In the genomic region with DNA sequence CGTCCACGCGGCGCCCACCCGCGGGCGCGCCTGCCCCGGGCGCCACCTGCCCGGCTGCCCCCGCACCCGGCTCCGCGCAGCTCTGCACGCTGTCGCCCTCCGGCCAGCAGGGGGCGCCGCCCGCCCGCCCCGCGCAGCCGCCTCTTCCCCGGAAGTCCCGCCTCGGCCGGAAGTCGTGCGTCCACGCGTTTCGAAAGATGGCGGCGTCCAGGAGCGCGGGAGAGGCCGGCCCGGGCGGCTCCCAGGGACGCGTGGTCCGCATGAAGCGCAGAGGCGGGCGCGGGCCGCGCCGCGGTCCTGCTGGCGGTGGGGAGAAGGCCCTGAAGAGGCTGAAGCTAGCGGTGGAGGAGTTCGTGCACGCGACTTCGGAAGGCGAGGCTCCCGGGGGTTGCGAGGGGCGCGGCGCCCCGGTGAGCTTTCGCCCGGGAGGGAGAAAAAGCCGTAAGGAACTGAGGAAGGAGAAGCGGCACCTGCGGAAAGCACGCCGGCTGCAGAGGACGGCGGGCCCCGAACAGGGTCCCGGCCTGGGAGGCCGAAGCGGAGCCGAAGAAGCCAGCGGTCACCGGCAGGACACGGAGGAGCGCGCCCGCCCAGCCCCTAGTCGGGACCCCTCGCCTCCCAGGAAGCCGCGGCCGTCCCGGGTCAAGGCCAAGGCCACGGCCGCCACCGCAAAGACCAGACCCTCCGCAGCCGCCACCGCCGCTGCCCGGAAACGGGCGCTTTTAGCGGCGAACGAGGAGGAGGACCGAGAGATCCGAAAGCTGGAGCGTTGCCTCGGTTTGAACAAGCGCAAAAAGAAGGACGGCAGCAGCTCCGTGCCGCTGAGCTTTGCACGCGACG, we compare ENCODE assay signal across 1 cellular context.
A peak's percentile ranks its signal among the peaks of the same experiment; 100 is the strongest.
TF ChIP-seq lines count a peak whose summit lies in the region.

A gene with protein sequence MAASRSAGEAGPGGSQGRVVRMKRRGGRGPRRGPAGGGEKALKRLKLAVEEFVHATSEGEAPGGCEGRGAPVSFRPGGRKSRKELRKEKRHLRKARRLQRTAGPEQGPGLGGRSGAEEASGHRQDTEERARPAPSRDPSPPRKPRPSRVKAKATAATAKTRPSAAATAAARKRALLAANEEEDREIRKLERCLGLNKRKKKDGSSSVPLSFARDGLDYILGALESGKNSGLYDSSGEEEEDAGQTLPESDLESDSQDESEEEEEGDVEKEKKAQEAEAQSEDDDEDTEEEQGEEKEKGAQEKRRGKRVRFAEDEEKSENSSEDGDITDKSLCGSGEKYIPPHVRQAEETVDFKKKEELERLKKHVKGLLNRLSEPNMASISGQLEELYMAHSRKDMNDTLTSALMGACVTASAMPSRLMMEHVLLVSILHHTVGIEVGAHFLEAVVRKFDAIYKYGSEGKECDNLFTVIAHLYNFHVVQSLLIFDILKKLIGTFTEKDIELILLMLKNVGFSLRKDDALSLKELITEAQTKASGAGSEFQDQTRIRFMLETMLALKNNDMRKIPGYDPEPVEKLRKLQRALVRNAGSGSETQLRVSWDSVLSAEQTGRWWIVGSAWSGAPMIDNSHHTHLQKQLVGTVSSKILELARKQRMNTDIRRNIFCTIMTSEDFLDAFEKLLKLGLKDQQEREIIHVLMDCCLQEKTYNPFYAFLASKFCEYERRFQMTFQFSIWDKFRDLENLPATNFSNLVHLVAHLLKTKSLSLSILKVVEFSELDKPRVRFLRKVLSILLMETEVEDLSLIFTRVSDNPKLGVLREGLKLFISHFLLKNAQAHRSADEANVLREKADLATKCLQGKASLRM (plus strand): TSS at position 172 of the 840 bp plus-strand sequence. CDS start 26 bp downstream, at position 198.

TF ChIP-seq in HepG2, 621 proteins besides CTCF, POLR2A, EP300 and RAD21 (continued from another document and continues in another):
- TF ChIP-seq ZBTB3 (CRISPR knock-in tag; IDR thresholded peaks at IDR 0.05; ENCODE audit: borderline replicate concordance, low read depth): peak; percentile 66; the same call in 1 of the 2 replicates
- TF ChIP-seq KDM6A (CRISPR knock-in tag; IDR thresholded peaks at IDR 0.05; ENCODE audit: low read depth): no peak
- no peak for TF ChIP-seq ZNF10 (CRISPR knock-in tag; IDR thresholded peaks at IDR 0.05; ENCODE audit: borderline replicate concordance, low read depth)
- TF ChIP-seq HNRNPH1 (optimal IDR thresholded peaks at IDR 0.05; ENCODE audit: low read depth, low read length): no peak
- no peak for TF ChIP-seq ZNF296 (CRISPR knock-in tag; conservative IDR thresholded peaks at IDR 0.05)
- no peak for TF ChIP-seq FLYWCH1 (CRISPR knock-in tag; IDR thresholded peaks at IDR 0.05)
- no peak for TF ChIP-seq FIP1L1 (IDR thresholded peaks at IDR 0.05; ENCODE audit: borderline replicate concordance, insufficient read depth, low read depth, low read length)
- TF ChIP-seq, protein P1, sequence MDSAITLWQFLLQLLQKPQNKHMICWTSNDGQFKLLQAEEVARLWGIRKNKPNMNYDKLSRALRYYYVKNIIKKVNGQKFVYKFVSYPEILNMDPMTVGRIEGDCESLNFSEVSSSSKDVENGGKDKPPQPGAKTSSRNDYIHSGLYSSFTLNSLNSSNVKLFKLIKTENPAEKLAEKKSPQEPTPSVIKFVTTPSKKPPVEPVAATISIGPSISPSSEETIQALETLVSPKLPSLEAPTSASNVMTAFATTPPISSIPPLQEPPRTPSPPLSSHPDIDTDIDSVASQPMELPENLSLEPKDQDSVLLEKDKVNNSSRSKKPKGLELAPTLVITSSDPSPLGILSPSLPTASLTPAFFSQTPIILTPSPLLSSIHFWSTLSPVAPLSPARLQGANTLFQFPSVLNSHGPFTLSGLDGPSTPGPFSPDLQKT (CRISPR knock-in tag; IDR thresholded peaks at IDR 0.05; ENCODE audit: borderline replicate concordance): no peak
- TF ChIP-seq, protein P2, sequence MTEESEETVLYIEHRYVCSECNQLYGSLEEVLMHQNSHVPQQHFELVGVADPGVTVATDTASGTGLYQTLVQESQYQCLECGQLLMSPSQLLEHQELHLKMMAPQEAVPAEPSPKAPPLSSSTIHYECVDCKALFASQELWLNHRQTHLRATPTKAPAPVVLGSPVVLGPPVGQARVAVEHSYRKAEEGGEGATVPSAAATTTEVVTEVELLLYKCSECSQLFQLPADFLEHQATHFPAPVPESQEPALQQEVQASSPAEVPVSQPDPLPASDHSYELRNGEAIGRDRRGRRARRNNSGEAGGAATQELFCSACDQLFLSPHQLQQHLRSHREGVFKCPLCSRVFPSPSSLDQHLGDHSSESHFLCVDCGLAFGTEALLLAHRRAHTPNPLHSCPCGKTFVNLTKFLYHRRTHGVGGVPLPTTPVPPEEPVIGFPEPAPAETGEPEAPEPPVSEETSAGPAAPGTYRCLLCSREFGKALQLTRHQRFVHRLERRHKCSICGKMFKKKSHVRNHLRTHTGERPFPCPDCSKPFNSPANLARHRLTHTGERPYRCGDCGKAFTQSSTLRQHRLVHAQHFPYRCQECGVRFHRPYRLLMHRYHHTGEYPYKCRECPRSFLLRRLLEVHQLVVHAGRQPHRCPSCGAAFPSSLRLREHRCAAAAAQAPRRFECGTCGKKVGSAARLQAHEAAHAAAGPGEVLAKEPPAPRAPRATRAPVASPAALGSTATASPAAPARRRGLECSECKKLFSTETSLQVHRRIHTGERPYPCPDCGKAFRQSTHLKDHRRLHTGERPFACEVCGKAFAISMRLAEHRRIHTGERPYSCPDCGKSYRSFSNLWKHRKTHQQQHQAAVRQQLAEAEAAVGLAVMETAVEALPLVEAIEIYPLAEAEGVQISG (CRISPR knock-in tag; IDR thresholded peaks at IDR 0.05): peak; percentile 99
- TF ChIP-seq, protein P3, sequence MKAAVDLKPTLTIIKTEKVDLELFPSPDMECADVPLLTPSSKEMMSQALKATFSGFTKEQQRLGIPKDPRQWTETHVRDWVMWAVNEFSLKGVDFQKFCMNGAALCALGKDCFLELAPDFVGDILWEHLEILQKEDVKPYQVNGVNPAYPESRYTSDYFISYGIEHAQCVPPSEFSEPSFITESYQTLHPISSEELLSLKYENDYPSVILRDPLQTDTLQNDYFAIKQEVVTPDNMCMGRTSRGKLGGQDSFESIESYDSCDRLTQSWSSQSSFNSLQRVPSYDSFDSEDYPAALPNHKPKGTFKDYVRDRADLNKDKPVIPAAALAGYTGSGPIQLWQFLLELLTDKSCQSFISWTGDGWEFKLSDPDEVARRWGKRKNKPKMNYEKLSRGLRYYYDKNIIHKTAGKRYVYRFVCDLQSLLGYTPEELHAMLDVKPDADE (CRISPR knock-in tag; IDR thresholded peaks at IDR 0.05): 0 out of 2 replicates have a peak, but pooled peaks have one; percentile 50
- TF ChIP-seq ZBTB38 (CRISPR knock-in tag; IDR thresholded peaks at IDR 0.05): peak; percentile 74; the same call in 1 of the 2 replicates
- TF ChIP-seq, protein P4, sequence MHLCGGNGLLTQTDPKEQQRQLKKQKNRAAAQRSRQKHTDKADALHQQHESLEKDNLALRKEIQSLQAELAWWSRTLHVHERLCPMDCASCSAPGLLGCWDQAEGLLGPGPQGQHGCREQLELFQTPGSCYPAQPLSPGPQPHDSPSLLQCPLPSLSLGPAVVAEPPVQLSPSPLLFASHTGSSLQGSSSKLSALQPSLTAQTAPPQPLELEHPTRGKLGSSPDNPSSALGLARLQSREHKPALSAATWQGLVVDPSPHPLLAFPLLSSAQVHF (CRISPR knock-in tag; IDR thresholded peaks at IDR 0.05): no peak; the same call in 1 of the 2 replicates
- TF ChIP-seq ZNF782 (CRISPR knock-in tag; IDR thresholded peaks at IDR 0.05; ENCODE audit: borderline replicate concordance): no peak
- TF ChIP-seq, protein P5, sequence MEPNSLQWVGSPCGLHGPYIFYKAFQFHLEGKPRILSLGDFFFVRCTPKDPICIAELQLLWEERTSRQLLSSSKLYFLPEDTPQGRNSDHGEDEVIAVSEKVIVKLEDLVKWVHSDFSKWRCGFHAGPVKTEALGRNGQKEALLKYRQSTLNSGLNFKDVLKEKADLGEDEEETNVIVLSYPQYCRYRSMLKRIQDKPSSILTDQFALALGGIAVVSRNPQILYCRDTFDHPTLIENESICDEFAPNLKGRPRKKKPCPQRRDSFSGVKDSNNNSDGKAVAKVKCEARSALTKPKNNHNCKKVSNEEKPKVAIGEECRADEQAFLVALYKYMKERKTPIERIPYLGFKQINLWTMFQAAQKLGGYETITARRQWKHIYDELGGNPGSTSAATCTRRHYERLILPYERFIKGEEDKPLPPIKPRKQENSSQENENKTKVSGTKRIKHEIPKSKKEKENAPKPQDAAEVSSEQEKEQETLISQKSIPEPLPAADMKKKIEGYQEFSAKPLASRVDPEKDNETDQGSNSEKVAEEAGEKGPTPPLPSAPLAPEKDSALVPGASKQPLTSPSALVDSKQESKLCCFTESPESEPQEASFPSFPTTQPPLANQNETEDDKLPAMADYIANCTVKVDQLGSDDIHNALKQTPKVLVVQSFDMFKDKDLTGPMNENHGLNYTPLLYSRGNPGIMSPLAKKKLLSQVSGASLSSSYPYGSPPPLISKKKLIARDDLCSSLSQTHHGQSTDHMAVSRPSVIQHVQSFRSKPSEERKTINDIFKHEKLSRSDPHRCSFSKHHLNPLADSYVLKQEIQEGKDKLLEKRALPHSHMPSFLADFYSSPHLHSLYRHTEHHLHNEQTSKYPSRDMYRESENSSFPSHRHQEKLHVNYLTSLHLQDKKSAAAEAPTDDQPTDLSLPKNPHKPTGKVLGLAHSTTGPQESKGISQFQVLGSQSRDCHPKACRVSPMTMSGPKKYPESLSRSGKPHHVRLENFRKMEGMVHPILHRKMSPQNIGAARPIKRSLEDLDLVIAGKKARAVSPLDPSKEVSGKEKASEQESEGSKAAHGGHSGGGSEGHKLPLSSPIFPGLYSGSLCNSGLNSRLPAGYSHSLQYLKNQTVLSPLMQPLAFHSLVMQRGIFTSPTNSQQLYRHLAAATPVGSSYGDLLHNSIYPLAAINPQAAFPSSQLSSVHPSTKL (CRISPR knock-in tag; IDR thresholded peaks at IDR 0.05): no peak; the same call in 1 of the 2 replicates
- TF ChIP-seq, protein P6, sequence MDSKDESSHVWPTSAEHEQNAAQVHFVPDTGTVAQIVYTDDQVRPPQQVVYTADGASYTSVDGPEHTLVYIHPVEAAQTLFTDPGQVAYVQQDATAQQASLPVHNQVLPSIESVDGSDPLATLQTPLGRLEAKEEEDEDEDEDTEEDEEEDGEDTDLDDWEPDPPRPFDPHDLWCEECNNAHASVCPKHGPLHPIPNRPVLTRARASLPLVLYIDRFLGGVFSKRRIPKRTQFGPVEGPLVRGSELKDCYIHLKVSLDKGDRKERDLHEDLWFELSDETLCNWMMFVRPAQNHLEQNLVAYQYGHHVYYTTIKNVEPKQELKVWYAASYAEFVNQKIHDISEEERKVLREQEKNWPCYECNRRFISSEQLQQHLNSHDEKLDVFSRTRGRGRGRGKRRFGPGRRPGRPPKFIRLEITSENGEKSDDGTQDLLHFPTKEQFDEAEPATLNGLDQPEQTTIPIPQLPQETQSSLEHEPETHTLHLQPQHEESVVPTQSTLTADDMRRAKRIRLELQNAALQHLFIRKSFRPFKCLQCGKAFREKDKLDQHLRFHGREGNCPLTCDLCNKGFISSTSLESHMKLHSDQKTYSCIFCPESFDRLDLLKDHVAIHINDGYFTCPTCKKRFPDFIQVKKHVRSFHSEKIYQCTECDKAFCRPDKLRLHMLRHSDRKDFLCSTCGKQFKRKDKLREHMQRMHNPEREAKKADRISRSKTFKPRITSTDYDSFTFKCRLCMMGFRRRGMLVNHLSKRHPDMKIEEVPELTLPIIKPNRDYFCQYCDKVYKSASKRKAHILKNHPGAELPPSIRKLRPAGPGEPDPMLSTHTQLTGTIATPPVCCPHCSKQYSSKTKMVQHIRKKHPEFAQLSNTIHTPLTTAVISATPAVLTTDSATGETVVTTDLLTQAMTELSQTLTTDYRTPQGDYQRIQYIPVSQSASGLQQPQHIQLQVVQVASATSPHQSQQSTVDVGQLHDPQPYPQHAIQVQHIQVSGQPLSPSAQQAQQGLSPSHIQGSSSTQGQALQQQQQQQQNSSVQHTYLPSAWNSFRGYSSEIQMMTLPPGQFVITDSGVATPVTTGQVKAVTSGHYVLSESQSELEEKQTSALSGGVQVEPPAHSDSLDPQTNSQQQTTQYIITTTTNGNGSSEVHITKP (CRISPR knock-in tag; IDR thresholded peaks at IDR 0.05; ENCODE audit: low read depth): no peak
- TF ChIP-seq, protein P7, sequence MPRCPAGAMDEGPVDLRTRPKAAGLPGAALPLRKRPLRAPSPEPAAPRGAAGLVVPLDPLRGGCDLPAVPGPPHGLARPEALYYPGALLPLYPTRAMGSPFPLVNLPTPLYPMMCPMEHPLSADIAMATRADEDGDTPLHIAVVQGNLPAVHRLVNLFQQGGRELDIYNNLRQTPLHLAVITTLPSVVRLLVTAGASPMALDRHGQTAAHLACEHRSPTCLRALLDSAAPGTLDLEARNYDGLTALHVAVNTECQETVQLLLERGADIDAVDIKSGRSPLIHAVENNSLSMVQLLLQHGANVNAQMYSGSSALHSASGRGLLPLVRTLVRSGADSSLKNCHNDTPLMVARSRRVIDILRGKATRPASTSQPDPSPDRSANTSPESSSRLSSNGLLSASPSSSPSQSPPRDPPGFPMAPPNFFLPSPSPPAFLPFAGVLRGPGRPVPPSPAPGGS (CRISPR knock-in tag; IDR thresholded peaks at IDR 0.05): peak; percentile 80
- peak; percentile 80 for TF ChIP-seq ZNF883 (CRISPR knock-in tag; IDR thresholded peaks at IDR 0.05; ENCODE audit: not compliant biosample characterization)
- TF ChIP-seq, protein P8, sequence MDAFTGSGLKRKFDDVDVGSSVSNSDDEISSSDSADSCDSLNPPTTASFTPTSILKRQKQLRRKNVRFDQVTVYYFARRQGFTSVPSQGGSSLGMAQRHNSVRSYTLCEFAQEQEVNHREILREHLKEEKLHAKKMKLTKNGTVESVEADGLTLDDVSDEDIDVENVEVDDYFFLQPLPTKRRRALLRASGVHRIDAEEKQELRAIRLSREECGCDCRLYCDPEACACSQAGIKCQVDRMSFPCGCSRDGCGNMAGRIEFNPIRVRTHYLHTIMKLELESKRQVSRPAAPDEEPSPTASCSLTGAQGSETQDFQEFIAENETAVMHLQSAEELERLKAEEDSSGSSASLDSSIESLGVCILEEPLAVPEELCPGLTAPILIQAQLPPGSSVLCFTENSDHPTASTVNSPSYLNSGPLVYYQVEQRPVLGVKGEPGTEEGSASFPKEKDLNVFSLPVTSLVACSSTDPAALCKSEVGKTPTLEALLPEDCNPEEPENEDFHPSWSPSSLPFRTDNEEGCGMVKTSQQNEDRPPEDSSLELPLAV (CRISPR knock-in tag; conservative IDR thresholded peaks at IDR 0.05; ENCODE audit: low read depth): no peak
- TF ChIP-seq ZFP36L2 (CRISPR knock-in tag; IDR thresholded peaks at IDR 0.05): no peak
- TF ChIP-seq ZFX (CRISPR knock-in tag; IDR thresholded peaks at IDR 0.05; ENCODE audit: low read depth): peak; percentile 80
- TF ChIP-seq POLR2G (IDR thresholded peaks at IDR 0.05; ENCODE audit: low read depth, low read length): peak; percentile 91
- no peak; the same call in 1 of the 2 replicates for TF ChIP-seq NFE2L1 (CRISPR knock-in tag; IDR thresholded peaks at IDR 0.05; ENCODE audit: borderline replicate concordance)
- TF ChIP-seq MTF2 (CRISPR knock-in tag; IDR thresholded peaks at IDR 0.05; ENCODE audit: borderline replicate concordance): no peak
- no peak for TF ChIP-seq MTA3 (CRISPR knock-in tag; IDR thresholded peaks at IDR 0.05)
